In the genomic region with DNA sequence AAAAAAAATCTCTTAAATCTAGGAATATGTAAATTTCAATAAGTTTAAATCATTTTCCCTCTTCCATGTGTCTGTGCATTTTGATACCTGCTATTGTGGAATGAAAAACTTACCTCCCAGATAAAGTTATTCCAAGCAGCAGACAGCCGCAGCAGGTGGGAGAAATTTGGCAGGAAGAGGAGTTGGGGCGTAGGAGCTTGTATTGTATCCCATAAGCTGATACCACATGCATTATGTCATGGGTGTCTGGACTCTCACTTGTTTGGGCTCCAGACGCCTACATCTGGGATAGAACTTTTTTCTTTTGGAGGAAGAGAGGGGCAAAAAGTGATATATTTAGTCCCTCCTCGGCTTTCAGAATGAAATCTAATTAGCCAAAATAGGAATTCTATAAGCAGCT, we compare ENCODE assay signal across 29 cellular contexts.
"Had no signal": no experiment of that assay in that cellular context is flagged by ENCODE, and none has a peak within 500 bp of the region (broad histone marks: within the 10 kb centered on the region; RNA-seq: fewer than 3 reads in every experiment).

No MANE protein-coding gene starts in this region.

- H3K36me3 Mint-ChIP-seq: immature natural killer cell; memory B cell; naive thymus-derived CD4-positive, alpha-beta T cell; neural progenitor cell had no signal

- H3K9me3 Mint-ChIP-seq: endodermal cell, memory B cell had no signal

- H3K36me3 ChIP-seq: neural progenitor cell, right lobe of liver, suprapubic skin, transverse colon, upper lobe of right lung, uterus had no signal

- H3K4me2 ChIP-seq: neural progenitor cell, smooth muscle cell had no signal

- H3K27ac Mint-ChIP-seq: dendritic cell treated with granulocyte-macrophage colony-stimulating factor and Interleukin-4, amounts not matched to agents 40 ng/mL and 50 ng/mL, for 4 days; endodermal cell; immature natural killer cell; memory B cell; naive thymus-derived CD4-positive, alpha-beta T cell; nephron; neural progenitor cell; progenitor cell of endocrine pancreas; stimulated activated naive CD8-positive, alpha-beta T cell treated with anti-CD3 and anti-CD28 coated beads, Interleukin-15, amount 100 ng/mL, for 72 hours had no signal

- H2AFZ ChIP-seq: neural progenitor cell, parathyroid adenoma had no signal

- H3K27me3 Mint-ChIP-seq: dendritic cell treated with granulocyte-macrophage colony-stimulating factor and Interleukin-4, amounts not matched to agents 40 ng/mL and 50 ng/mL, for 4 days; naive thymus-derived CD4-positive, alpha-beta T cell had no signal

- H3K4me1 Mint-ChIP-seq: endodermal cell; immature natural killer cell; memory B cell; naive thymus-derived CD4-positive, alpha-beta T cell; nephron; neural progenitor cell; stimulated activated naive CD8-positive, alpha-beta T cell treated with anti-CD3 and anti-CD28 coated beads, Interleukin-15, amount 100 ng/mL, for 72 hours had no signal

- ATAC-seq: esophagus mucosa; left lobe of liver; mucosa of descending colon; naive thymus-derived CD4-positive, alpha-beta T cell; right lobe of liver; stimulated activated naive CD8-positive, alpha-beta T cell treated with anti-CD3 and anti-CD28 coated beads, Interleukin-15, amount 100 ng/mL, for 72 hours; upper lobe of right lung had no signal

- DNase-seq: effector CD8-positive, alpha-beta T cell; endodermal cell; foreskin melanocyte; hypothalamus; immature natural killer cell; mucosa of descending colon; naive thymus-derived CD4-positive, alpha-beta T cell; right lobe of liver; stimulated activated CD4-positive, alpha-beta T cell treated with anti-CD3 and anti-CD28 coated beads, Interleukin-12 subunit alpha, Interleukin-12 subunit beta, amount 100 ng/mL, for 4 hours; stimulated activated CD4-positive, alpha-beta T cell treated with anti-CD3 and anti-CD28 coated beads, Interleukin-1b, Interleukin-23, amount 100 ng/mL, for 48 hours; stimulated activated CD4-positive, alpha-beta T cell treated with anti-CD3 and anti-CD28 coated beads, Interleukin-4, amount 100 ng/mL, for 1 hour; stimulated activated CD8-positive, alpha-beta memory T cell treated with anti-CD3 and anti-CD28 coated beads, Interleukin-4, amount 100 ng/mL, for 48 hours; stimulated activated naive CD4-positive, alpha-beta T cell; stimulated activated naive CD8-positive, alpha-beta T cell treated with anti-CD3 and anti-CD28 coated beads, Interleukin-15, amount 100 ng/mL, for 72 hours; transverse colon; upper lobe of right lung; uterus had no signal

- H3K27ac ChIP-seq: epithelial cell of prostate, neural progenitor cell, parathyroid adenoma, right lobe of liver, suprapubic skin, transverse colon, upper lobe of right lung, uterus had no signal

- H3K4me1 ChIP-seq: neural progenitor cell, parathyroid adenoma, right lobe of liver, suprapubic skin, transverse colon, upper lobe of right lung, uterus had no signal

- H3K4me3 ChIP-seq: lung, mucosa of descending colon, neural progenitor cell, right lobe of liver, smooth muscle cell, suprapubic skin, transverse colon, upper lobe of right lung, uterus had no signal

- H3K79me2 ChIP-seq: parathyroid adenoma had no signal

- H3K4me3 Mint-ChIP-seq: dendritic cell treated with granulocyte-macrophage colony-stimulating factor and Interleukin-4, amounts not matched to agents 40 ng/mL and 50 ng/mL, for 4 days; endodermal cell; immature natural killer cell; memory B cell; naive thymus-derived CD4-positive, alpha-beta T cell; nephron; neural progenitor cell; stimulated activated naive CD8-positive, alpha-beta T cell treated with anti-CD3 and anti-CD28 coated beads, Interleukin-15, amount 100 ng/mL, for 72 hours had no signal

- H3K27me3 ChIP-seq: neural progenitor cell, right lobe of liver, suprapubic skin, transverse colon, upper lobe of right lung, uterus had no signal
